Comparison of ENCODE assay signal across 8 cellular contexts in the genomic region with DNA sequence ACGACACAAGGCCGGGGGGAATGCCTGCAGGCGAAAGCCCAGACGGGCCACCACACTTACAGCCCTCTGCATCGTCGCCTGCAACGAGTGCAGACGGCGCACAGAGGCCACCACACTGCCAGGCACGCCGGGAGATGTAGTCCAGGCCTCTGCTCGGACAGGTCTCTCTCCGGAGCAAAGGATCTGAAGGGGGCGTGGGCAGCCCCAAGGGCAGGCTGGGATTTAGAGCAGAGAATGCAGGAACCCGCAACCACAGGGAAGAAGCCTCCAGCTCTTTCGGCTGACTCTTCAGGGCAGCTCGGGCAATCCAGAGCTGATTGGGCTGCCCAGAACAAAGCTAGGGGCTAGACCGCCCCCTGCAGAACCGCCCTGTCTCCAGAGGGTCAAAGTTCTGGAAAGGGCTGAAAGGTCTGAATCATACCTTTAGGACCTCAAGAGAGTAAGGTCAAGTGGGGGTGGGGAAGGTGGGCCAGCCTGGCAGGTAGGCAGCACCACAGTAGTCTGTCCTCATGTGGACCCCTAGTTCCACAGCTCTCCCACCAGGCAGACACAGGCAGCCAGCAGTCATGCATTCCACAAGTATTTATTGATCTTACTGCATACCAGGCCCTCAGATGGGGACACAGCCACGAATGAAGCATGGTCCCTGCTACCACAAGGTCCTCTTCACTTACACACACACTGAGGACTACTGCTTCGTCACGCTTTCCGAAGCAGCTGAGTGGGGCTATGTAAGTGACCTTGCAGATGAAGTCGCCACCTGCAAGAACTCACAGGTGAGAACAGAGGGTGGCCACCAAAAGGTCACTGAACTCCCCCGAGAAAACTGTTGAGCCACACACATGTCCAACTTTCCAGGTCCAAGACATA. TPM values are rescaled to one million over a fixed set of nuclear protein-coding genes. Genes with fewer than 3 reads are reported as not detected.
DNase-seq lines count a peak whose midpoint lies in the region; ATAC-seq and TF ChIP-seq lines count a peak whose summit lies in the region.

A gene with protein sequence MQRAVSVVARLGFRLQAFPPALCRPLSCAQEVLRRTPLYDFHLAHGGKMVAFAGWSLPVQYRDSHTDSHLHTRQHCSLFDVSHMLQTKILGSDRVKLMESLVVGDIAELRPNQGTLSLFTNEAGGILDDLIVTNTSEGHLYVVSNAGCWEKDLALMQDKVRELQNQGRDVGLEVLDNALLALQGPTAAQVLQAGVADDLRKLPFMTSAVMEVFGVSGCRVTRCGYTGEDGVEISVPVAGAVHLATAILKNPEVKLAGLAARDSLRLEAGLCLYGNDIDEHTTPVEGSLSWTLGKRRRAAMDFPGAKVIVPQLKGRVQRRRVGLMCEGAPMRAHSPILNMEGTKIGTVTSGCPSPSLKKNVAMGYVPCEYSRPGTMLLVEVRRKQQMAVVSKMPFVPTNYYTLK (minus strand): TSS at position 95 of the 870 bp plus-strand sequence. CDS start 23 bp downstream, at position 72.

- peak within 1 kb of the TSS; percentile 77 for H3K9ac ChIP-seq in HUES48 (ENCODE audit: low read depth, low read length)

- H3K27ac ChIP-seq in HUES48 (ENCODE audit: low read depth, low read length): peak within 1 kb of the TSS; percentile 92
- peak within 1 kb of the TSS; percentile 15 to 63 (median 42) for H3K27ac ChIP-seq in sigmoid colon

- no peak for DNase-seq in immature natural killer cell
- DNase-seq in sigmoid colon: no peak
- no peak for DNase-seq in NCI-H1694 treated with DMSO at 0.1 percent for 48 hours (lab: John Stamatoyannopoulos, UW)
- no peak for DNase-seq in SW480 (ENCODE audit: low spot score)
- no peak for DNase-seq in activated CD4-positive, alpha-beta T cell treated with anti-CD3 and anti-CD28 coated beads for 4 hours

- H3K36me3 Mint-ChIP-seq in brain (peaks cover 16% of the 10 kb centered on the region), immature natural killer cell (peaks cover 0 to 14% (median 7%) of the 10 kb centered on the region in 3 donors)

- peaks cover 14% of the 10 kb centered on the region for H3K4me1 ChIP-seq in HUES48 (ENCODE audit: control insufficient read depth, insufficient read depth, low read length)
- peaks cover 0 to 20% (median 17%) of the 10 kb centered on the region in 4 donors for H3K4me1 ChIP-seq in sigmoid colon

- H3K4me3 ChIP-seq in HUES48 (ENCODE audit: low read depth, low read length): peak within 1 kb of the TSS; percentile 74
- peak within 1 kb of the TSS; percentile 26 to 44 (median 39) for H3K4me3 ChIP-seq in sigmoid colon

- peaks cover 9% of the 10 kb centered on the region for H3K4me1 Mint-ChIP-seq in brain
- peaks cover 56 to 59% of the 10 kb centered on the region in 2 donors for H3K4me1 Mint-ChIP-seq in immature natural killer cell

- intact Hi-C loops in sigmoid colon (cut with DNase I): no loop called here

- H3K27me3 ChIP-seq in HUES48 (ENCODE audit: control insufficient read depth, insufficient read depth, low read length): no peaks in the 10 kb centered on the region
- H3K27me3 ChIP-seq in sigmoid colon: no peaks in the 10 kb centered on the region

- WGBS in sigmoid colon, 2 donors: 29 to 46% methylated on average over 25 of the region's 25 CpGs

- no peaks in the 10 kb centered on the region for H3K9me3 Mint-ChIP-seq in brain
- no peaks in the 10 kb centered on the region for H3K9me3 Mint-ChIP-seq in immature natural killer cell

- TF ChIP-seq CTCF in brain (conservative IDR thresholded peaks at IDR 0.05) (no peak), sigmoid colon (IDR thresholded peaks at IDR 0.05) (no peak)

- no peak for TF ChIP-seq EP300 in sigmoid colon (IDR thresholded peaks at IDR 0.05)

- peaks cover 2% of the 10 kb centered on the region for H3K27me3 Mint-ChIP-seq in brain
- peaks cover 0 to 2% (median 0%) of the 10 kb centered on the region in 3 donors for H3K27me3 Mint-ChIP-seq in immature natural killer cell (ENCODE audit: low read depth in 3 of 3)

- ATAC-seq in GM18909 (IDR thresholded peaks at IDR 0.05; ENCODE audit: poor library complexity, unreplicated experiment): no peak

- H3K9me3 ChIP-seq in HUES48 (ENCODE audit: control insufficient read depth, insufficient read depth, low read length): no peaks in the 10 kb centered on the region
- H3K9me3 ChIP-seq in sigmoid colon: no peaks in the 10 kb centered on the region

- H3K27ac Mint-ChIP-seq in brain: peak within 1 kb of the TSS; percentile 14 to 94 (median 48)
- peak within 1 kb of the TSS in 5 of 6 donors; percentile 31 to 64 (median 51) for H3K27ac Mint-ChIP-seq in immature natural killer cell

- peak within 1 kb of the TSS; percentile 73 to 89 (median 76) for H3K4me3 Mint-ChIP-seq in brain
- H3K4me3 Mint-ChIP-seq in immature natural killer cell: peak within 1 kb of the TSS; percentile 59 to 74 (median 70)

- no peak for TF ChIP-seq POLR2A in sigmoid colon (IDR thresholded peaks at IDR 0.05)

- H3K36me3 ChIP-seq in HUES48 (ENCODE audit: control insufficient read depth, insufficient read depth, low read length) (peaks cover 10% of the 10 kb centered on the region; the same call in 1 of the 2 replicates), sigmoid colon (peaks cover 0 to 42% (median 10%) of the 10 kb centered on the region in 4 donors)

RNA-seq across cellular contexts. Expression of the gene that starts here (rescaled TPM):
- polyA plus RNA-seq in brain (ENCODE audit: insufficient read depth, low read depth, low replicate concordance) (2.7 TPM), immature natural killer cell (1 to 10 TPM; 2.9 to 8.2 (median 4.8) TPM), sigmoid colon (10 to 100 TPM; 11.5 to 12.0 (median 11.8) TPM)
- total RNA-seq in sigmoid colon: 10 to 100 TPM in 1 of 4 donors, 1 to 10 TPM in 3; 3.1 to 16.1 (median 4.6) TPM
